20 cellular contexts compared by ENCODE assay signal in genomic region chr4:120317713-120318112, GRCh38.
"Had no signal": no experiment of that assay in that cellular context is flagged by ENCODE, and none has a peak within 500 bp of the region (broad histone marks: within the 10 kb centered on the region; RNA-seq: fewer than 3 reads in every experiment).

No MANE protein-coding gene starts in this region.

- ATAC-seq: activated CD8-positive, alpha-beta T cell treated with anti-CD3 and anti-CD28 coated beads, Interleukin-2, amount 10 ng/mL, durations not matched to agents 7 days and 5 days; activated naive CD4-positive, alpha-beta T cell treated with anti-CD3 and anti-CD28 coated beads, Interleukin-2, amount 50 U/mL, for 72 hours; left lobe of liver; natural killer cell; stimulated activated naive CD8-positive, alpha-beta T cell treated with anti-CD3 and anti-CD28 coated beads, Interleukin-15, Interleukin-2, amounts not matched to agents 100 U/mL and 50 U/mL, for 24 hours; WTC11 had no signal

- H3K36me3 Mint-ChIP-seq: activated naive CD4-positive, alpha-beta T cell treated with anti-CD3 and anti-CD28 coated beads, Interleukin-2, amount 50 U/mL, for 72 hours; memory B cell; natural killer cell; WTC11 had no signal

- H3K4me1 ChIP-seq: esophagus muscularis mucosa, right atrium auricular region had no signal

- H3K4me3 ChIP-seq: coronary artery, esophagus muscularis mucosa, right atrium auricular region had no signal

- H3K27ac Mint-ChIP-seq: activated CD8-positive, alpha-beta T cell treated with anti-CD3 and anti-CD28 coated beads, Interleukin-2, amount 10 ng/mL, durations not matched to agents 7 days and 5 days; activated naive CD4-positive, alpha-beta T cell treated with anti-CD3 and anti-CD28 coated beads, Interleukin-2, amount 50 U/mL, for 72 hours; memory B cell; natural killer cell; WTC11 had no signal

- H3K9me3 Mint-ChIP-seq: WTC11 had no signal

- H3K4me3 Mint-ChIP-seq: activated CD8-positive, alpha-beta T cell treated with anti-CD3 and anti-CD28 coated beads, Interleukin-2, amount 10 ng/mL, durations not matched to agents 7 days and 5 days; central memory CD8-positive, alpha-beta T cell; memory B cell; natural killer cell; WTC11 had no signal

- H3K4me1 Mint-ChIP-seq: central memory CD8-positive, alpha-beta T cell; memory B cell; natural killer cell had no signal

- H3K9me3 ChIP-seq: esophagus muscularis mucosa, right atrium auricular region had no signal

- H3K27ac ChIP-seq: coronary artery, esophagus muscularis mucosa, right atrium auricular region had no signal

- DNase-seq: activated CD4-positive, alpha-beta T cell treated with anti-CD3 and anti-CD28 coated beads for 4 hours; activated CD8-positive, alpha-beta memory T cell treated with anti-CD3 and anti-CD28 coated beads, Interleukin-2, amount 50 U/mL, for 4 hours; activated CD8-positive, alpha-beta T cell treated with anti-CD3 and anti-CD28 coated beads, Interleukin-2, amount 10 ng/mL, durations not matched to agents 7 days and 5 days; activated effector memory CD4-positive, alpha-beta T cell treated with anti-CD3 and anti-CD28 coated beads, Interleukin-2, amount 50 U/mL, for 16 hours; activated T-cell treated with anti-CD3 and anti-CD28 coated beads, Interleukin-2, amount 50 U/mL, for 48 hours; amniotic stem cell; natural killer cell; nucleus accumbens; posterior cingulate gyrus; small intestine; stimulated activated naive CD8-positive, alpha-beta T cell treated with anti-CD3 and anti-CD28 coated beads, Interleukin-15, Interleukin-2, amounts not matched to agents 100 U/mL and 50 U/mL, for 24 hours; trophoblast cell had no signal

- H3K27me3 ChIP-seq: esophagus muscularis mucosa, right atrium auricular region had no signal

- H3K27me3 Mint-ChIP-seq: central memory CD8-positive, alpha-beta T cell; memory B cell had no signal

- H3K36me3 ChIP-seq: esophagus muscularis mucosa, right atrium auricular region had no signal
